Comparison of ENCODE assay signal across 20 cellular contexts in the genomic region with DNA sequence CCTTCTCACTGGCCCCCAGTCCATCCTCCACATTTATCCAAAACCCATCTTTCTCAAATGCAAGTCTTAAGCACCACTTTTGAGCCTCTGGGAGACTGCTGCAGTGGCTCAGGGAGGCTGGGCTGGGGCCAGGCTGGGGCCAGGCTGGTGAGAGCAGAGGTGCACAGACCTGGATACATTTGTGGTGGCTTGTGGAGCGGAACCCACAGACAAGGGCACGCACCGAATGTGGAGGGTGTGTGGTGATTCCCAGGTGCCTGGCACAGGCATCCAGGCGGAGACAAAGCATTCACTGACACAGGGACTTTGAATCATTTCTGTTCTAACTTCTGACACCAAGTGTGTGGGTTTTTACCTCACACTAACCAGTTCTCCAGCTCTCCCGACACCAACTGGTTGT. TPM values are rescaled to one million over a fixed set of nuclear protein-coding genes. Genes with fewer than 3 reads are reported as not detected.
DNase-seq lines count a peak whose midpoint lies in the region; ATAC-seq and TF ChIP-seq lines count a peak whose summit lies in the region.
"Had no signal": no experiment of that assay in that cellular context is flagged by ENCODE, and none has a peak within 500 bp of the region (broad histone marks: within the 10 kb centered on the region; RNA-seq: fewer than 3 reads in every experiment).

No MANE protein-coding gene starts in this region.

- H3K4me3 Mint-ChIP-seq in T-helper 2 cell treated with Interferon-gamma antibody and Interleukin-4, amounts not matched to agents 5 μg/mL and 100 μg/mL, for 36 hours: peak overlapping the region; percentile 92
- no peak overlapping the region for H3K4me3 Mint-ChIP-seq in activated naive CD8-positive, alpha-beta T cell treated with anti-CD3 and anti-CD28 coated beads, Interleukin-2, amount 50 U/mL, for 24 hours
- H3K4me3 Mint-ChIP-seq: HFFc6 had no signal

- H3K27me3 ChIP-seq in DND-41 (ENCODE audit: insufficient read depth, low read length, poor library complexity) (no peaks in the 10 kb centered on the region), neutrophil (no peaks in the 10 kb centered on the region), H7 (ENCODE audit: control insufficient read depth, insufficient read depth, low read length) (no peaks in the 10 kb centered on the region)
- H3K27me3 ChIP-seq: SJSA1, tibial artery had no signal

- H3K4me1 ChIP-seq in DND-41 (ENCODE audit: insufficient read depth, low read length) (peaks cover 56% of the 10 kb centered on the region), neutrophil (ENCODE audit: control insufficient read depth in 1 of 2, insufficient read depth in 1 of 2, low read depth in 1 of 2, low read length in 1 of 2) (peaks cover 29 to 33% of the 10 kb centered on the region in 2 experiments)
- H3K4me1 ChIP-seq: SJSA1 had no signal

- no peak for ATAC-seq in DND-41 (ENCODE audit: insufficient read depth, low read depth)
- ATAC-seq in activated naive CD8-positive, alpha-beta T cell treated with anti-CD3 and anti-CD28 coated beads, Interleukin-2, amount 50 U/mL, for 24 hours: no peak
- no peak for ATAC-seq in left cardiac atrium
- no peak for ATAC-seq in HG02885 (IDR thresholded peaks at IDR 0.05; ENCODE audit: poor library complexity, unreplicated experiment)
- ATAC-seq: sciatic nerve had no signal

- no peaks in the 10 kb centered on the region for H3K27me3 Mint-ChIP-seq in T-helper 2 cell treated with Interferon-gamma antibody and Interleukin-4, amounts not matched to agents 5 μg/mL and 100 μg/mL, for 36 hours (ENCODE audit: low read depth)
- no peaks in the 10 kb centered on the region for H3K27me3 Mint-ChIP-seq in activated naive CD8-positive, alpha-beta T cell treated with anti-CD3 and anti-CD28 coated beads, Interleukin-2, amount 50 U/mL, for 24 hours

- peak overlapping the region in 1 of 2 experiments; percentile 59; a peak in 1 of 4 replicates for H3K4me3 ChIP-seq in DND-41 (ENCODE audit: low read depth in 1 of 2, low read length in 2 of 2)
- no peak overlapping the region for H3K4me3 ChIP-seq in neutrophil (ENCODE audit: low read depth in 1 of 2, low read length in 1 of 2)
- no peak overlapping the region for H3K4me3 ChIP-seq in H7 (ENCODE audit: insufficient read depth, low read depth, low read length)
- H3K4me3 ChIP-seq: SJSA1, tibial artery had no signal

- peak overlapping the region; percentile 92 for H3K27ac ChIP-seq in DND-41 (ENCODE audit: low read length)
- H3K27ac ChIP-seq in neutrophil: peak overlapping the region; percentile 77
- H3K27ac ChIP-seq: C4-2B, SJSA1, tibial artery had no signal

- H3K36me3 ChIP-seq in DND-41 (ENCODE audit: insufficient read depth, low read length) (no peaks in the 10 kb centered on the region), neutrophil (no peaks in the 10 kb centered on the region), H7 (replicated peaks; ENCODE audit: control insufficient read depth, insufficient read depth, low read length) (no peaks in the 10 kb centered on the region)
- H3K36me3 ChIP-seq: SJSA1, tibial artery had no signal

- peak overlapping the region; percentile 68 for H3K4me2 ChIP-seq in DND-41 (ENCODE audit: insufficient read depth, low read length)

- H3K27ac Mint-ChIP-seq in T-helper 2 cell treated with Interferon-gamma antibody and Interleukin-4, amounts not matched to agents 5 μg/mL and 100 μg/mL, for 36 hours: peak overlapping the region; percentile 99
- H3K27ac Mint-ChIP-seq in activated naive CD8-positive, alpha-beta T cell treated with anti-CD3 and anti-CD28 coated beads, Interleukin-2, amount 50 U/mL, for 24 hours: peak overlapping the region; percentile 93
- H3K27ac Mint-ChIP-seq: HFFc6 had no signal

- H3K4me1 Mint-ChIP-seq in T-helper 2 cell treated with Interferon-gamma antibody and Interleukin-4, amounts not matched to agents 5 μg/mL and 100 μg/mL, for 36 hours (ENCODE audit: low read depth): peaks cover 50% of the 10 kb centered on the region
- peaks cover 58% of the 10 kb centered on the region for H3K4me1 Mint-ChIP-seq in activated naive CD8-positive, alpha-beta T cell treated with anti-CD3 and anti-CD28 coated beads, Interleukin-2, amount 50 U/mL, for 24 hours

- H2AFZ ChIP-seq in DND-41 (ENCODE audit: low read depth, low read length): peak overlapping the region; percentile 71

- H3K36me3 Mint-ChIP-seq in T-helper 2 cell treated with Interferon-gamma antibody and Interleukin-4, amounts not matched to agents 5 μg/mL and 100 μg/mL, for 36 hours (ENCODE audit: low read depth): peaks cover 9% of the 10 kb centered on the region
- peaks cover 2% of the 10 kb centered on the region for H3K36me3 Mint-ChIP-seq in activated naive CD8-positive, alpha-beta T cell treated with anti-CD3 and anti-CD28 coated beads, Interleukin-2, amount 50 U/mL, for 24 hours (ENCODE audit: low read depth)

- peak overlapping the region; percentile 66 for H3K9ac ChIP-seq in DND-41 (ENCODE audit: low read depth, low read length)

- intact Hi-C loops in left cardiac atrium (cut with DNase I): no loop called here

- no peaks in the 10 kb centered on the region for H3K9me3 Mint-ChIP-seq in T-helper 2 cell treated with Interferon-gamma antibody and Interleukin-4, amounts not matched to agents 5 μg/mL and 100 μg/mL, for 36 hours
- H3K9me3 Mint-ChIP-seq in activated naive CD8-positive, alpha-beta T cell treated with anti-CD3 and anti-CD28 coated beads, Interleukin-2, amount 50 U/mL, for 24 hours: no peaks in the 10 kb centered on the region
- H3K9me3 Mint-ChIP-seq: HFFc6 had no signal

- no peak for TF ChIP-seq CTCF in DND-41 (IDR thresholded peaks at IDR 0.05; ENCODE audit: borderline replicate concordance, extremely low read depth, low read length, poor library complexity, severe bottlenecking)
- no peak for TF ChIP-seq CTCF in neutrophil (IDR thresholded peaks at IDR 0.05)

- H4K20me1 ChIP-seq in DND-41 (ENCODE audit: insufficient read depth, low read length): no peaks in the 10 kb centered on the region

- H3K79me2 ChIP-seq in DND-41 (ENCODE audit: insufficient read depth, low read length): peaks cover 7% of the 10 kb centered on the region; the same call in 1 of the 2 replicates

- DNase-seq in T-helper 2 cell treated with Interferon-gamma antibody and Interleukin-4, amounts not matched to agents 5 μg/mL and 100 μg/mL, for 36 hours (ENCODE audit: low spot score): no peak
- DNase-seq in T-helper 2 cell: no peak
- no peak for DNase-seq in DND-41
- DNase-seq in activated naive CD8-positive, alpha-beta T cell treated with anti-CD3 and anti-CD28 coated beads, Interleukin-2, amount 50 U/mL, for 24 hours: no peak
- DNase-seq in H7: no peak
- DNase-seq in left cardiac atrium: no peak
- DNase-seq: 8988T; activated CD8-positive, alpha-beta memory T cell treated with anti-CD3 and anti-CD28 coated beads for 24 hours; DMS79; effector CD8-positive, alpha-beta T cell; HFFc6; NCI-H2081; NCI-H526; occipital lobe; tibial artery had no signal

- H3K9me3 ChIP-seq in DND-41 (ENCODE audit: insufficient read depth, low read length, severe bottlenecking) (no peaks in the 10 kb centered on the region), neutrophil (no peaks in the 10 kb centered on the region)
- H3K9me3 ChIP-seq: tibial artery had no signal

RNA-seq across cellular contexts. Expression of a gene that starts 42.2 kb away (rescaled TPM):
- total RNA-seq in H7 (2014; rRNA removed; shearing (Covaris generic)): 0.70 and 2.1 TPM in 2 replicates
- total RNA-seq in left cardiac atrium: 10 to 100 TPM; 28.2 to 41.6 TPM
- total RNA-seq: SJSA1 had no signal
